ENCODE assay signal across 1 cellular context in the genomic region with DNA sequence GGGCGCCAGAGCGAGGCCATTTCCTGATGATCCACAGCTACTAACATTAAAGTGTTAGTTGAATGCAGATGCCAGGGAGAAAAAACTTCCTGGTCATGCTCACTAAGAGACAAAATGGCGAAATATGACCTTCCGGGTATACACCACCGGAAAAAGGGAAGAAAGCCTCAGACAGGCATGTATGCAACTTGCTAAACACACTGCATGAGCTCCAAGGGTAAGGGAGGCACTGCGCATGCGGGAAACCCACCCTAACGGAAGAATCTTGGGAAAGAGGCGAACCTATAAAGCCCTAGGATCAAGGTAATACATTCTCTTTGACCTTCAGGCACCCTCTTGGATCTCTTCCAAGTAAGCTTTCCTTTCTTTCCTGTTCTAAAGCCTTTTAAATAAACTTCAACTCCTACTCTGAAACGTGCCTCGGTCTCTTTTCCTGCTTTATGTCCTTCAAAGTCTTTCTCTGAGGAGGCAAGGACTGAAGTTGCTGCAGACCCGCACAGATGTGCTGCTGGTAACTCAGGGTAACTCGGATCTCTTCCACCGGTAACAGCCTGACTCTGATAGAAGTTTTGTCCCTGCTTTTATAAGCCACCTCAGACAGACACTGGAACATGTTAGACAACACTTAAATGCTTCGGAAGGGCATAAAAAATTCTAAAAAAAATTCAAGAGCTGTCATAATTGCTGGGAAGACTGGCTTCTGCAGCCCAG.
TF ChIP-seq lines count a peak whose summit lies in the region.

No MANE protein-coding gene starts in this region.

TF ChIP-seq in K562, 482 proteins besides CTCF, POLR2A, EP300 and RAD21 (continued from another document):
- TF ChIP-seq, protein P1, sequence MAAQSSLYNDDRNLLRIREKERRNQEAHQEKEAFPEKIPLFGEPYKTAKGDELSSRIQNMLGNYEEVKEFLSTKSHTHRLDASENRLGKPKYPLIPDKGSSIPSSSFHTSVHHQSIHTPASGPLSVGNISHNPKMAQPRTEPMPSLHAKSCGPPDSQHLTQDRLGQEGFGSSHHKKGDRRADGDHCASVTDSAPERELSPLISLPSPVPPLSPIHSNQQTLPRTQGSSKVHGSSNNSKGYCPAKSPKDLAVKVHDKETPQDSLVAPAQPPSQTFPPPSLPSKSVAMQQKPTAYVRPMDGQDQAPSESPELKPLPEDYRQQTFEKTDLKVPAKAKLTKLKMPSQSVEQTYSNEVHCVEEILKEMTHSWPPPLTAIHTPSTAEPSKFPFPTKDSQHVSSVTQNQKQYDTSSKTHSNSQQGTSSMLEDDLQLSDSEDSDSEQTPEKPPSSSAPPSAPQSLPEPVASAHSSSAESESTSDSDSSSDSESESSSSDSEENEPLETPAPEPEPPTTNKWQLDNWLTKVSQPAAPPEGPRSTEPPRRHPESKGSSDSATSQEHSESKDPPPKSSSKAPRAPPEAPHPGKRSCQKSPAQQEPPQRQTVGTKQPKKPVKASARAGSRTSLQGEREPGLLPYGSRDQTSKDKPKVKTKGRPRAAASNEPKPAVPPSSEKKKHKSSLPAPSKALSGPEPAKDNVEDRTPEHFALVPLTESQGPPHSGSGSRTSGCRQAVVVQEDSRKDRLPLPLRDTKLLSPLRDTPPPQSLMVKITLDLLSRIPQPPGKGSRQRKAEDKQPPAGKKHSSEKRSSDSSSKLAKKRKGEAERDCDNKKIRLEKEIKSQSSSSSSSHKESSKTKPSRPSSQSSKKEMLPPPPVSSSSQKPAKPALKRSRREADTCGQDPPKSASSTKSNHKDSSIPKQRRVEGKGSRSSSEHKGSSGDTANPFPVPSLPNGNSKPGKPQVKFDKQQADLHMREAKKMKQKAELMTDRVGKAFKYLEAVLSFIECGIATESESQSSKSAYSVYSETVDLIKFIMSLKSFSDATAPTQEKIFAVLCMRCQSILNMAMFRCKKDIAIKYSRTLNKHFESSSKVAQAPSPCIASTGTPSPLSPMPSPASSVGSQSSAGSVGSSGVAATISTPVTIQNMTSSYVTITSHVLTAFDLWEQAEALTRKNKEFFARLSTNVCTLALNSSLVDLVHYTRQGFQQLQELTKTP (IDR thresholded peaks at IDR 0.05; ENCODE audit: low read depth in 1 of 2, partially characterized antibody in 2 of 2): no peak
